Comparison of ENCODE assay signal across 11 cellular contexts in the genomic region with DNA sequence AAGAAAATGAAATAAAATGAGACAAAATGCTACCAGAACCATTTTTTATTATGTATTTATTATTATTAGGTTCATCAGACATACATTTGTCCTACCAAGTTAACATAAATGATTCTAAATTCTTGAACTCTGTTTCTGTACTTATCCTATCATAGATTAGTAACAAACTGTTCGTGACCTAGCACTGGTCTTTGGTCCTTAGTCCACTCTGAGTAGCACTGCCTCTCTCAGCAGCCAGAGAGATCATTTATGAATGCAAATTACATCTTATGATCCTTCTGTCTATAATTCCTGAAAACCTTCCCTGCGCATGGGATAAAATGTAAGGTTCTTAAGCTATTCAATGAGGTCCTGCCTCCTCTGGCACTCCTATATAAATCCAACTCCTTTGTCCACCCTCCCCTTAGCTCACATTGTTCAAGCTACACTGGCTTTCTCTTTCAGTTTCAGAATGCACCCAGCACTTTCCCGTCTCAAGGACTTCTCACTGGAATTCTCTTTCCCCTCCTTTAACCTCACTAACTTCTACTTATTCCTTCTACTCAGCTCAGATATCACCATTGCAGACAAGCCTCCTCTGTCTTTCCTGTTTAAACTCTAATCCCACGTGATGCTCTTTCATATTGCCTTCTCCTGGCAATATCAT. TPM values are rescaled to one million over a fixed set of nuclear protein-coding genes. Genes with fewer than 3 reads are reported as not detected.
DNase-seq lines count a peak whose midpoint lies in the region; ATAC-seq and TF ChIP-seq lines count a peak whose summit lies in the region.
"Had no signal": no experiment of that assay in that cellular context is flagged by ENCODE, and none has a peak within 500 bp of the region (broad histone marks: within the 10 kb centered on the region; RNA-seq: fewer than 3 reads in every experiment).

No MANE protein-coding gene starts in this region.

- H3K4me3 ChIP-seq in duodenal mucosa (ENCODE audit: low read depth in 1 of 2, low read length in 2 of 2) (peak overlapping the region; percentile 56 to 58), sigmoid colon (peak overlapping the region in 3 of 4 donors; percentile 21 to 29 (median 28))
- H3K4me3 ChIP-seq: gastrocnemius medialis had no signal

- H3K4me1 ChIP-seq in duodenal mucosa (ENCODE audit: control insufficient read depth in 1 of 2, insufficient read depth in 2 of 2, low read length in 2 of 2), result peaks cover 0 to 10% of the 10 kb centered on the region in 2 donors
- H3K4me1 ChIP-seq in sigmoid colon, result peaks cover 0 to 75% (median 27%) of the 10 kb centered on the region in 4 donors
- H3K4me1 ChIP-seq: gastrocnemius medialis had no signal

- 14 to 44% methylated on average over 4 of the region's 4 CpGs for WGBS in sigmoid colon, 2 donors

- H3K9ac ChIP-seq in duodenal mucosa (ENCODE audit: low read depth in 1 of 2, low read length in 2 of 2), result peak overlapping the region in 1 of 2 donors; percentile 15

- TF ChIP-seq CTCF in sigmoid colon (IDR thresholded peaks at IDR 0.05), result no peak

- TF ChIP-seq POLR2A in sigmoid colon (IDR thresholded peaks at IDR 0.05), result no peak

- no peak for TF ChIP-seq EP300 in sigmoid colon (IDR thresholded peaks at IDR 0.05)

- no peaks in the 10 kb centered on the region for H3K36me3 ChIP-seq in duodenal mucosa (ENCODE audit: control insufficient read depth in 1 of 2, insufficient read depth in 2 of 2, low read length in 2 of 2)
- H3K36me3 ChIP-seq in sigmoid colon, result no peaks in the 10 kb centered on the region
- H3K36me3 ChIP-seq: gastrocnemius medialis had no signal

- H3K27ac ChIP-seq in duodenal mucosa (ENCODE audit: low read depth, low read length), result no peak overlapping the region
- H3K27ac ChIP-seq in sigmoid colon, result peak overlapping the region; percentile 69 to 80 (median 75)
- H3K27ac ChIP-seq: gastrocnemius medialis had no signal

- H3K27me3 ChIP-seq in duodenal mucosa (ENCODE audit: control insufficient read depth in 1 of 2, insufficient read depth in 2 of 2, low read length in 2 of 2) (no peaks in the 10 kb centered on the region), sigmoid colon (no peaks in the 10 kb centered on the region)
- H3K27me3 ChIP-seq: gastrocnemius medialis had no signal

- intact Hi-C loops in sigmoid colon (cut with DNase I), result no loop called here

- H3K9me3 ChIP-seq in duodenal mucosa (ENCODE audit: control insufficient read depth in 1 of 2, low read length in 2 of 2) (no peaks in the 10 kb centered on the region), sigmoid colon (no peaks in the 10 kb centered on the region)
- H3K9me3 ChIP-seq: gastrocnemius medialis had no signal

- no peak for DNase-seq in sigmoid colon
- DNase-seq in stimulated activated CD4-positive, alpha-beta T cell treated with anti-CD3 and anti-CD28 coated beads, Interleukin-2, amount 100 ng/mL, for 48 hours, result no peak
- no peak for DNase-seq in NCI-H774 (lab: John Stamatoyannopoulos, UW)
- no peak for DNase-seq in dedifferentiated amniotic fluid mesenchymal stem cell (ENCODE audit: extremely low spot score)
- DNase-seq: gastrocnemius medialis, occipital lobe had no signal

- peak; percentile 63 for ATAC-seq in GM18858 (IDR thresholded peaks at IDR 0.05; ENCODE audit: unreplicated experiment)
- ATAC-seq in HG03432 (IDR thresholded peaks at IDR 0.05; ENCODE audit: unreplicated experiment), result peak; percentile 71
- no peak for ATAC-seq in GM18861 (IDR thresholded peaks at IDR 0.05; ENCODE audit: unreplicated experiment)
- ATAC-seq: gastrocnemius medialis had no signal

RNA-seq across cellular contexts. Expression of a gene that starts 17.1 kb away (rescaled TPM):
- total RNA-seq in sigmoid colon, result 10 to 100 TPM; 71.5 to 98.1 (median 87.7) TPM
- 1 to 10 TPM in 2 of 3 donors, under 1 TPM in 1; 0.23 to 1.8 (median 1.7) TPM for polyA plus RNA-seq in sigmoid colon
- total RNA-seq: NCI-H460 had no signal
